Comparison of ENCODE assay signal across 8 cellular contexts in the genomic region with DNA sequence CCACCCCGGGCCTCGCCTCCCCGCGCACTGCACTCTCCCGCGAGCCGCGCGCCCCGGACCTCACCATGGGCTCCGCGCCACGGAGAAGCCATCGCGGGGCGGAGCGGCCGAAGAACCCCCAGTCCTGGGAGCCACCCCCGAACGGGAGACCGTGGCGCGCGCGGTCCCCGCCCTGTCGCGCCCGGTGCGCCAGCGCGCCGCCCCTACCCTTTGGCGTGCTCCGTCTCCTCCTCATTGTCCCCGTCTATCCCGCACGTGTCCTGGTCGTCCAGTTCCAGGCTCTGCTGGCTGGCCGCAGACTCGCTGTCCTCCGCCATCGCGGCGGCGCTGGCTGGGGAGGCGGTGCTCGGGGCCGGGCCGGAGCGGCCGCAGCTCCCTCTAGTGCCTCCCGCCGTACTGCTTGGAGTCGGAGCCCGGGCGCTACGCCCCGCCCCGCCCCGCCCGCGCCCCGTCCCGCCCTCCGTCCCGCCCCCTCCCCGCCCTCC. TPM values are rescaled to one million over a fixed set of nuclear protein-coding genes. Genes with fewer than 3 reads are reported as not detected.
DNase-seq lines count a peak whose midpoint lies in the region; ATAC-seq and TF ChIP-seq lines count a peak whose summit lies in the region.

A gene (minus strand): TSS at position 398 of the 485 bp plus-strand sequence. CDS start 81 bp downstream, at position 317.

- intact Hi-C loops in PC-9 (cut with micrococcal nuclease; ENCODE audit: unreplicated experiment) (loop anchor here (2.0 to 5.0 kb wide), 2 partner anchors 211 to 290 kb away; a partner anchor contains a TSS), left colon (cut with DNase I, micrococcal nuclease) (no loop called here)

- no peaks in the 10 kb centered on the region for H3F3A ChIP-seq in PC-9 (ENCODE audit: insufficient read depth, low read depth)

- H3K27me3 ChIP-seq in HUES64 (ENCODE audit: insufficient read depth, low read length) = peaks cover 6% of the 10 kb centered on the region; the same call in 1 of the 2 replicates
- H3K27me3 ChIP-seq in PC-9 (ENCODE audit: insufficient read depth, low read depth) = no peaks in the 10 kb centered on the region

- 0 out of 2 replicates have a peak, but pooled peaks have one; percentile 5 for TF ChIP-seq CTCF in PC-9 (conservative IDR thresholded peaks at IDR 0.05)

- under 1% methylated on average over 56 of the region's 68 CpGs for WGBS in HUES64

- peak within 1 kb of the TSS; percentile 96 for H3K27ac Mint-ChIP-seq in stimulated activated naive CD8-positive, alpha-beta T cell treated with anti-CD3 and anti-CD28 coated beads, Interleukin-15, Interleukin-2, amounts not matched to agents 100 ng/mL and 50 ng/mL, for 24 hours

- H3K9me3 Mint-ChIP-seq in stimulated activated naive CD8-positive, alpha-beta T cell treated with anti-CD3 and anti-CD28 coated beads, Interleukin-15, Interleukin-2, amounts not matched to agents 100 ng/mL and 50 ng/mL, for 24 hours = no peaks in the 10 kb centered on the region

- H3K9me3 ChIP-seq in HUES64 (ENCODE audit: insufficient read depth, low read depth, low read length) = no peaks in the 10 kb centered on the region
- no peaks in the 10 kb centered on the region for H3K9me3 ChIP-seq in PC-9 (ENCODE audit: insufficient read depth, low read depth)

- ATAC-seq in GM21619 (IDR thresholded peaks at IDR 0.05; ENCODE audit: unreplicated experiment) (peak; percentile 82), left colon (peak; percentile 83)

- H3K4me3 ChIP-seq in HUES64 (ENCODE audit: low read length) (peak within 1 kb of the TSS; percentile 98), PC-9 (peak within 1 kb of the TSS; percentile 66)

- peak within 1 kb of the TSS; percentile 94 for H3K4me3 Mint-ChIP-seq in stimulated activated naive CD8-positive, alpha-beta T cell treated with anti-CD3 and anti-CD28 coated beads, Interleukin-15, Interleukin-2, amounts not matched to agents 100 ng/mL and 50 ng/mL, for 24 hours

- H3K36me3 Mint-ChIP-seq in stimulated activated naive CD8-positive, alpha-beta T cell treated with anti-CD3 and anti-CD28 coated beads, Interleukin-15, Interleukin-2, amounts not matched to agents 100 ng/mL and 50 ng/mL, for 24 hours (ENCODE audit: low read depth) = peaks cover 3% of the 10 kb centered on the region

- peak within 1 kb of the TSS; percentile 94 for H3K9ac ChIP-seq in HUES64 (ENCODE audit: low read depth, low read length)

- H3K4me2 ChIP-seq in PC-9 = peak within 1 kb of the TSS; percentile 93

- no peaks in the 10 kb centered on the region for H3K27me3 Mint-ChIP-seq in stimulated activated naive CD8-positive, alpha-beta T cell treated with anti-CD3 and anti-CD28 coated beads, Interleukin-15, Interleukin-2, amounts not matched to agents 100 ng/mL and 50 ng/mL, for 24 hours

- peak within 1 kb of the TSS; percentile 75 for H3K27ac ChIP-seq in HUES64 (ENCODE audit: low read depth, low read length)
- no peak within 1 kb of the TSS for H3K27ac ChIP-seq in PC-9
- H3K27ac ChIP-seq in caudate nucleus (ENCODE audit: low read depth, low read length) = peak within 1 kb of the TSS; percentile 88

- H3K9me2 ChIP-seq in PC-9 (ENCODE audit: insufficient read depth) = no peaks in the 10 kb centered on the region

- no peaks in the 10 kb centered on the region for H3K36me3 ChIP-seq in HUES64 (ENCODE audit: insufficient read depth, low read length)
- no peaks in the 10 kb centered on the region for H3K36me3 ChIP-seq in PC-9 (ENCODE audit: low read depth)

- POLR2A ChIA-PET in PC-9 (lab: Charles Lee; ENCODE audit: unreplicated experiment) = interaction anchor here (0.5 to 0.8 kb wide), 5 partner anchors 8 to 295 kb away, joined by 3 to 6 read pairs (median 4); a partner anchor contains a TSS

- no peaks in the 10 kb centered on the region for H4K20me1 ChIP-seq in PC-9 (ENCODE audit: insufficient read depth)

- peak within 1 kb of the TSS; percentile 86 for H2AFZ ChIP-seq in PC-9

- peaks cover 14% of the 10 kb centered on the region; the same call in 1 of the 2 replicates for H3K79me2 ChIP-seq in PC-9 (ENCODE audit: low read depth)

- H3K4me1 ChIP-seq in HUES64 (ENCODE audit: insufficient read depth, low read length) = peaks cover 26% of the 10 kb centered on the region
- H3K4me1 ChIP-seq in PC-9 (replicated peaks; ENCODE audit: insufficient read depth) = no peaks in the 10 kb centered on the region

- no TSS peak for BruUV-seq in PC-9 (replicated peaks; lab: Mats Ljungman, UMichigan)

- H3K4me1 Mint-ChIP-seq in stimulated activated naive CD8-positive, alpha-beta T cell treated with anti-CD3 and anti-CD28 coated beads, Interleukin-15, Interleukin-2, amounts not matched to agents 100 ng/mL and 50 ng/mL, for 24 hours (ENCODE audit: low read depth) = peaks cover 54% of the 10 kb centered on the region

- DNase-seq in activated CD8-positive, alpha-beta memory T cell treated with anti-CD3 and anti-CD28 coated beads for 24 hours = peak; percentile 90
- DNase-seq in activated CD8-positive, alpha-beta memory T cell treated with anti-CD3 and anti-CD28 coated beads, Interleukin-2, amount 50 U/mL, for 48 hours = no peak
- DNase-seq in PC-9 (peak; percentile 62 to 85), caudate nucleus (lab: John Stamatoyannopoulos, UW) (peak in 19 of 61 donors; percentile 47 to 98 (median 90)), left colon (peak; percentile 83 to 89)

- CTCF ChIA-PET in PC-9 (lab: Charles Lee) = interaction anchor here (0.5 to 0.7 kb wide), 2 partner anchors 16 to 995 kb away, joined by 4 to 6 read pairs; no protein-coding TSS in a partner anchor

RNA-seq across cellular contexts. Expression of the gene that starts here (rescaled TPM):
- 10.7 TPM for polyA plus RNA-seq in HUES64 (2013, experiment 1 of 2)
- polyA plus RNA-seq in HUES64 (2013, experiment 2 of 2) = 15.3 TPM
- total RNA-seq in PC-9 (2021) (10.9 and 11.0 TPM in 2 replicates), left colon (10 to 100 TPM; 19.1 to 21.3 TPM)
